Comparison of ENCODE assay signal across 1 cellular context in the genomic region with DNA sequence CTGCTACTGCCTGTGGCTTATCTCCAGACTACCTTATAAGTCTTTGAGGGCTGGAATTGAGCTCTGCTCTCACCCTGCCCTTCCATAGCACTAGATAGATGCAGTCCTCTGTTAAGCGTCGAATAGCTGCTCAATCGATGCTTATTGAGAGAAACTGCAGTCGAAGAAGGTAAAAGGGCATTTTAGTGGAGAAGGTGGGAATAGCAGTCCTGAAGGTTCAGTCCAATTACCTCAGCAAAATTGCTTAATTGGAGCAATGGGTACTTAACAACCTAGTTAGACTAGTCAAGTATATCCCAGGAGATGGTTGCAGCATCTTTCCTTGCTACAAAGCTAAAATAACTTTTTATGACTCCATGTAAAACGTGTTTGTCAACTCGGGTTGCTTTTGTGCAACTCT.
TF ChIP-seq lines count a peak whose summit lies in the region.

No MANE protein-coding gene starts in this region.

TF ChIP-seq in GM23338, 12 proteins besides CTCF, POLR2A, EP300 and RAD21 (continued from another document):
- TF ChIP-seq JUNB (IDR thresholded peaks at IDR 0.05; ENCODE audit: unreplicated experiment): no peak
- no peak for TF ChIP-seq POLR2AphosphoS5 (IDR thresholded peaks at IDR 0.05; ENCODE audit: low read depth)
- TF ChIP-seq ZNF331 (CRISPR knock-in tag; IDR thresholded peaks at IDR 0.05; ENCODE audit: low read depth): no peak
- TF ChIP-seq ZNF114 (CRISPR knock-in tag; IDR thresholded peaks at IDR 0.05): no peak
- TF ChIP-seq ZNF462 (CRISPR knock-in tag; IDR thresholded peaks at IDR 0.05): no peak
- TF ChIP-seq EZH2phosphoT487 (IDR thresholded peaks at IDR 0.05; ENCODE audit: unreplicated experiment): no peak
